ENCODE assay signal across 21 cellular contexts in genomic region chr10:74083304-74083703, GRCh38.
A peak's percentile ranks its signal among the peaks of the same experiment; 100 is the strongest.
DNase-seq lines count a peak whose midpoint lies in the region; ATAC-seq and TF ChIP-seq lines count a peak whose summit lies in the region.
"Had no signal": no experiment of that assay in that cellular context is flagged by ENCODE, and none has a peak within 500 bp of the region (broad histone marks: within the 10 kb centered on the region; RNA-seq: fewer than 3 reads in every experiment).

No MANE protein-coding gene starts in this region.

- TF ChIP-seq POLR2A in gastrocnemius medialis (IDR thresholded peaks at IDR 0.05) (no peak), erythroblast (IDR thresholded peaks at IDR 0.05; ENCODE audit: low read length) (no peak)

- POLR2A ChIA-PET in Panc1 (lab: Charles Lee), result no interaction called here

- H3K4me1 Mint-ChIP-seq in immature natural killer cell, result peaks cover 36 to 45% of the 10 kb centered on the region in 2 donors

- H3K9me3 ChIP-seq in left ventricle myocardium inferior (replicated peaks) (no peaks in the 10 kb centered on the region), right atrium auricular region (no peaks in the 10 kb centered on the region), Panc1 (ENCODE audit: control insufficient read depth, insufficient read depth, low read depth, low read length) (no peaks in the 10 kb centered on the region), gastrocnemius medialis (no peaks in the 10 kb centered on the region)
- H3K9me3 ChIP-seq: A549, SJCRH30 had no signal

- H3K27ac Mint-ChIP-seq in immature natural killer cell, result peak overlapping the region in 4 of 6 donors; percentile 8 to 67 (median 11)
- H3K27ac Mint-ChIP-seq: B cell, CD14-positive monocyte had no signal

- H3K36me3 ChIP-seq in left ventricle myocardium inferior, result peaks cover 53% of the 10 kb centered on the region
- H3K36me3 ChIP-seq in right atrium auricular region, result peaks cover 35% of the 10 kb centered on the region
- peaks cover 52% of the 10 kb centered on the region for H3K36me3 ChIP-seq in Panc1 (ENCODE audit: control insufficient read depth, insufficient read depth, low read length)
- peaks cover 4 to 50% of the 10 kb centered on the region in 2 donors for H3K36me3 ChIP-seq in gastrocnemius medialis

- BruUV-seq in Panc1 (replicated peaks; lab: Mats Ljungman, UMichigan), result no TSS peak

- peaks cover 0 to 19% (median 12%) of the 10 kb centered on the region in 3 donors for H3K36me3 Mint-ChIP-seq in immature natural killer cell

- H3K27ac ChIP-seq in left ventricle myocardium inferior (replicated peaks) (peak overlapping the region; percentile 40), right atrium auricular region (no peak overlapping the region), Panc1 (ENCODE audit: low read length) (0 out of 2 replicates have a peak overlapping the region, but pooled peaks have one; percentile 5), gastrocnemius medialis (peak overlapping the region; percentile 41 to 71 (median 52))
- H3K27ac ChIP-seq: A549, SJCRH30 had no signal

- H3K27me3 ChIP-seq in left ventricle myocardium inferior (ENCODE audit: low read depth) (no peaks in the 10 kb centered on the region), right atrium auricular region (no peaks in the 10 kb centered on the region), Panc1 (ENCODE audit: control insufficient read depth, insufficient read depth, low read length) (no peaks in the 10 kb centered on the region), gastrocnemius medialis (no peaks in the 10 kb centered on the region)
- H3K27me3 ChIP-seq: SJCRH30 had no signal

- peaks cover 0 to 4% (median 0%) of the 10 kb centered on the region in 3 donors for H3K27me3 Mint-ChIP-seq in immature natural killer cell (ENCODE audit: low read depth in 3 of 3)
- H3K27me3 Mint-ChIP-seq: B cell had no signal

- DNase-seq in left ventricle myocardium inferior (no peak), right atrium auricular region (ENCODE audit: low spot score) (no peak), Panc1 (ENCODE audit: low read depth, low spot score) (no peak), immature natural killer cell (no peak), gastrocnemius medialis (peak; percentile 25 to 41), GM20000 (ENCODE audit: low spot score) (no peak), ureter (ENCODE audit: low spot score) (no peak), erythroblast (lab: John Stamatoyannopoulos, UW) (no peak)
- DNase-seq: EL, GF-D8, MM.1S, NCI-H1092, NCI-H1436, NCI-H187 treated with DMSO at 0.1 percent for 48 hours, NCI-H510A treated with DMSO at 0.1 percent for 48 hours, NCI-H748 treated with DMSO at 0.1 percent for 48 hours, SJCRH30 had no signal

- H3K4me3 Mint-ChIP-seq in immature natural killer cell, result no peak overlapping the region
- H3K4me3 Mint-ChIP-seq: B cell, CD14-positive monocyte had no signal

- CTCF ChIA-PET in Panc1 (lab: Charles Lee), result no interaction called here

- no peak overlapping the region for H3K4me3 ChIP-seq in left ventricle myocardium inferior
- H3K4me3 ChIP-seq in right atrium auricular region, result no peak overlapping the region
- H3K4me3 ChIP-seq in Panc1 (ENCODE audit: low read depth in 2 of 2, low read length in 2 of 2), result no peak overlapping the region
- H3K4me3 ChIP-seq in gastrocnemius medialis, result no peak overlapping the region
- H3K4me3 ChIP-seq: A549, K562, SJCRH30 had no signal

- H3K9me3 Mint-ChIP-seq in immature natural killer cell, result no peaks in the 10 kb centered on the region
- H3K9me3 Mint-ChIP-seq: CD14-positive monocyte had no signal

- TF ChIP-seq CTCF in left ventricle myocardium inferior (IDR thresholded peaks at IDR 0.05; ENCODE audit: borderline replicate concordance) (no peak), right atrium auricular region (IDR thresholded peaks at IDR 0.05) (no peak), Panc1 (IDR thresholded peaks at IDR 0.05) (no peak), gastrocnemius medialis (IDR thresholded peaks at IDR 0.05 in 4 of 5, conservative IDR thresholded peaks at IDR 0.05 in 1 of 5) (no peak), GM20000 (IDR thresholded peaks at IDR 0.05; ENCODE audit: extremely low read depth, missing control alignments) (no peak)

- intact Hi-C loops in left ventricle myocardium inferior (cut with micrococcal nuclease) (loop anchor here (5.0 to 10.0 kb wide), 2 partner anchors 79 to 196 kb away; no protein-coding TSS in a partner anchor), Panc1 (cut with micrococcal nuclease; ENCODE audit: unreplicated experiment) (no loop called here), gastrocnemius medialis (cut with DNase I; ENCODE audit: low total_unique reads) (loop anchor here (5.0 kb wide), 3 partner anchors 86 to 236 kb away; partner anchors contain the start of gene VCL)

- ATAC-seq in Panc1 (no peak), gastrocnemius medialis (peak; percentile 75 to 81)
- ATAC-seq: A549, K562 had no signal

- in situ Hi-C loops in Panc1 (cut with HindIII; ENCODE audit: low pct_unique_long_range_greater_than_20kb, low sequenced_read_pairs) (no loop called here), gastrocnemius medialis (cut with MboI; ENCODE audit: low sequenced_read_pairs in 4 of 4) (loop anchor here in 3 of 4 donors (5.0 to 10.0 kb wide), 3 partner anchors 119 to 199 kb away; no protein-coding TSS in a partner anchor)

- peaks cover 70% of the 10 kb centered on the region for H3K4me1 ChIP-seq in left ventricle myocardium inferior
- H3K4me1 ChIP-seq in right atrium auricular region, result peaks cover 0 to 26% of the 10 kb centered on the region in 2 donors
- H3K4me1 ChIP-seq in Panc1 (ENCODE audit: control insufficient read depth, insufficient read depth, low read length), result peaks cover 32% of the 10 kb centered on the region
- H3K4me1 ChIP-seq in gastrocnemius medialis, result peaks cover 11 to 24% of the 10 kb centered on the region in 2 donors

Comparison
In these comparisons a context has a peak if more than half of its experiments do, and no peak if none do; other contexts are left out.
1. H3K27ac ChIP-seq: peak in left ventricle myocardium inferior (single experiment), Panc1 (single experiment) and gastrocnemius medialis (4 of 4); none in right atrium auricular region (0 of 2).
2. DNase-seq: peak in gastrocnemius medialis (2 of 2); none in left ventricle myocardium inferior (single experiment), right atrium auricular region (single experiment), Panc1 (single experiment), immature natural killer cell (0 of 3), GM20000 (single experiment), ureter (single experiment) and erythroblast (0 of 2).